8 cellular contexts compared by ENCODE assay signal in the genomic region with DNA sequence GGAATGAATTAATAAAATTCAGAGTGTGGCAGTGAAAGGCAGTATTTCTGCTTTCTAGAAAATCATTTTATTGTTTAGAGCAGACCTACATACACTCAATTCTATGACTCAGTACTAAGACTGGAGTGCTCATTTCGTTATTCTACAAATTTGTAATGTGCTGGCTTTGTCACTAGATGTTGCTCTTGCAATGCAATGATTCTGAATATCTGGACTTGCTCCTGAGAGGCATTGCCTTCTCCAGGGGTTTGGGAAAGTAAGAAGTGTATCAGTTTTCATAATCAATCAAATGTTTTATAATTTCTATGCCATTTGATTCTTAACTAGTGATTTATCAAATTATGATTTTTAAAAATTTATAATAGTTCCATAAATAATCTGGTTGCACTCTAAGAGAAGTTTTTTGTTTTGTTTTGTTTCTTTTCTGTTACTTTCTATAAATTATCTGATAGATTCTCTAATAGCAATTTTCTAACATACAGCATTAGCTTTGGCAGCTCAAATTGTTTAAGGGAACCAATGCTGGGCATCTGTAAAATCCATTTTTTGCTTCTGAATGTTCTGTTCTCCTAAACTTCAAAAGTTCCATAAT.
DNase-seq lines count a peak whose midpoint lies in the region; ATAC-seq and TF ChIP-seq lines count a peak whose summit lies in the region.

No MANE protein-coding gene starts in this region.

- no peak overlapping the region for H3K27ac Mint-ChIP-seq in activated CD8-positive, alpha-beta T cell treated with anti-CD3 and anti-CD28 coated beads, Interleukin-2, amount 10 ng/mL, durations not matched to agents 7 days and 5 days

- no peaks in the 10 kb centered on the region for H3K36me3 Mint-ChIP-seq in activated CD8-positive, alpha-beta T cell treated with anti-CD3 and anti-CD28 coated beads, Interleukin-2, amount 10 ng/mL, durations not matched to agents 7 days and 5 days (ENCODE audit: low read depth)

- no peaks in the 10 kb centered on the region for H3K27me3 Mint-ChIP-seq in activated CD8-positive, alpha-beta T cell treated with anti-CD3 and anti-CD28 coated beads, Interleukin-2, amount 10 ng/mL, durations not matched to agents 7 days and 5 days (ENCODE audit: low read depth)

- peaks cover 0 to 43% (median 6%) of the 10 kb centered on the region in 9 donors for H3K4me1 ChIP-seq in heart right ventricle

- H3K27ac ChIP-seq in heart right ventricle: no peak overlapping the region

- DNase-seq in Caki2 (ENCODE audit: low read depth) (peak; percentile 51), NCI-H2171 (lab: John Stamatoyannopoulos, UW) (peak; percentile 21), heart right ventricle (peak in 1 of 2 donors; percentile 45), sciatic nerve (ENCODE audit: low spot score) (no peak), mucosa of gallbladder (ENCODE audit: low spot score) (no peak)
- DNase-seq in activated CD8-positive, alpha-beta T cell treated with anti-CD3 and anti-CD28 coated beads, Interleukin-2, amount 10 ng/mL, durations not matched to agents 7 days and 5 days: peak; percentile 46

- TF ChIP-seq CTCF in heart right ventricle (IDR thresholded peaks at IDR 0.05): peak; percentile 66 to 92 (median 85)

- H3K4me3 Mint-ChIP-seq in activated CD8-positive, alpha-beta T cell treated with anti-CD3 and anti-CD28 coated beads, Interleukin-2, amount 10 ng/mL, durations not matched to agents 7 days and 5 days: no peak overlapping the region

- in situ Hi-C loops in Caki2 (cut with HindIII; ENCODE audit: low pct_unique_long_range_greater_than_20kb, low sequenced_read_pairs): no loop called here

- ATAC-seq in GM18907 (IDR thresholded peaks at IDR 0.05; ENCODE audit: unreplicated experiment): peak; percentile 83
- peak; percentile 79 for ATAC-seq in HG03095 (IDR thresholded peaks at IDR 0.05; ENCODE audit: unreplicated experiment)
- peak; percentile 83 for ATAC-seq in activated CD8-positive, alpha-beta T cell treated with anti-CD3 and anti-CD28 coated beads, Interleukin-2, amount 10 ng/mL, durations not matched to agents 7 days and 5 days
- peak; percentile 67 to 96 (median 92) for ATAC-seq in heart right ventricle
- ATAC-seq in sciatic nerve: peak; percentile 88

- no peaks in the 10 kb centered on the region for H3K9me3 Mint-ChIP-seq in activated CD8-positive, alpha-beta T cell treated with anti-CD3 and anti-CD28 coated beads, Interleukin-2, amount 10 ng/mL, durations not matched to agents 7 days and 5 days (ENCODE audit: insufficient read depth)

- no peaks in the 10 kb centered on the region for H3K36me3 ChIP-seq in heart right ventricle

- H3K4me1 Mint-ChIP-seq in activated CD8-positive, alpha-beta T cell treated with anti-CD3 and anti-CD28 coated beads, Interleukin-2, amount 10 ng/mL, durations not matched to agents 7 days and 5 days (ENCODE audit: low read depth): peaks cover 37% of the 10 kb centered on the region

- intact Hi-C loops in heart right ventricle (cut with DNase I): loop anchor here (1.0 to 10.0 kb wide), 10 partner anchors 193 to 1916 kb away; a partner anchor contains a TSS
- intact Hi-C loops in sciatic nerve (cut with DNase I): loop anchor here (5.0 kb wide), 2 partner anchors 189 to 249 kb away; no protein-coding TSS in a partner anchor

- WGBS in heart right ventricle, 2 donors: 0 to 2% methylated on average over 1 of the region's 1 CpG

- no peaks in the 10 kb centered on the region for H3K9me3 ChIP-seq in heart right ventricle

- H3K27me3 ChIP-seq in heart right ventricle: no peaks in the 10 kb centered on the region

- no peak overlapping the region for H3K4me3 ChIP-seq in heart right ventricle

- POLR2A ChIA-PET in activated CD8-positive, alpha-beta T cell treated with anti-CD3 and anti-CD28 coated beads, Interleukin-2, amount 10 ng/mL, durations not matched to agents 7 days and 5 days (lab: Charles Lee): interaction anchor here (2.5 kb wide), 1 partner anchor 193 kb away, joined by 13 read pairs; no protein-coding TSS in a partner anchor

- CTCF ChIA-PET in activated CD8-positive, alpha-beta T cell treated with anti-CD3 and anti-CD28 coated beads, Interleukin-2, amount 10 ng/mL, durations not matched to agents 7 days and 5 days (lab: Charles Lee): interaction anchor here (0.7 to 20.4 kb wide), 18 partner anchors 11 to 472 kb away, joined by 3 to 703 read pairs (median 6); no protein-coding TSS in a partner anchor

Comparison
In these comparisons a context has a peak if more than half of its experiments do, and no peak if none do; other contexts are left out.
1. DNase-seq: peak in Caki2 (single experiment), NCI-H2171 (single experiment) and activated CD8-positive, alpha-beta T cell treated with anti-CD3 and anti-CD28 coated beads, Interleukin-2, amount 10 ng/mL, durations not matched to agents 7 days and 5 days (single experiment); none in sciatic nerve (single experiment) and mucosa of gallbladder (single experiment).
2. Peak in every context shown above with its lines, with median percentiles within 50 percentile points of each other: ATAC-seq.